Comparison of ENCODE assay signal across 8 cellular contexts in the genomic region with DNA sequence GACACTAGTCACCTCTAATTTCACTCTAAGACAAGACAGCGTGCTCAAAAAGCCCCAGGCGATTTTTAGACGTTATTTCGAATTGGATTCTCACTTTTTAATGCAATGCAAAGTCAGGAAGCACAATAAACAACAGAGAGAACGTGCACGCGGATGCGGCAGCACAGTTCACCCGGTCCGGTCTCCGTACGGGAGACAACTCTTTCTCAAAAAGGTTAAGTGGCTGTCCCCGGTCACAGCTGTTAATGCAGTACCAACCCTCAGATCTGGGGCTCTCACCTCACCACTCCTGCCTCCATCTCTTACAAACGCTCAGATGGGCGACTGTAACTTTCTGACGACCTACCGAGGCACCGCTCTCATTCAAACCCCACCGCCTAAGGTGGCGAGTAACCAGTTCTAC. TPM values are rescaled to one million over a fixed set of nuclear protein-coding genes. Genes with fewer than 3 reads are reported as not detected.
DNase-seq lines count a peak whose midpoint lies in the region; ATAC-seq and TF ChIP-seq lines count a peak whose summit lies in the region.

No MANE protein-coding gene starts in this region.

- in situ Hi-C loops in G401 (cut with HindIII; ENCODE audit: low sequenced_read_pairs): no loop called here

- peak overlapping the region; percentile 71 for H3K27ac ChIP-seq in right cardiac atrium (ENCODE audit: low read length)

- POLR2A ChIA-PET in GM10248 (lab: Yijun Ruan, JAX): interaction anchor here (0.5 to 1.6 kb wide), 5 partner anchors 11 to 224 kb away, joined by 3 to 5 read pairs (median 4); partner anchors contain the start of genes DDOST and SH2D5

- no peaks in the 10 kb centered on the region for H3K27me3 ChIP-seq in right cardiac atrium (ENCODE audit: control insufficient read depth, insufficient read depth)

- CTCF ChIA-PET in GM10248 (lab: Yijun Ruan, JAX): interaction anchor here (0.8 to 3.7 kb wide), 7 partner anchors 12 to 409 kb away, joined by 3 to 13 read pairs (median 4); no protein-coding TSS in a partner anchor

- H3K4me3 ChIP-seq in right cardiac atrium (ENCODE audit: low read length): peak overlapping the region; percentile 98

- WGBS in right cardiac atrium: under 1% methylated on average over 20 of the region's 20 CpGs

- DNase-seq in GM10248 (ENCODE audit: extremely low spot score) (peak; percentile 15), activated T-cell treated with anti-CD3 and anti-CD28 coated beads for 4 hours (peak; percentile 11), right cardiac atrium (no peak), H4 (ENCODE audit: low spot score) (no peak), G401 (ENCODE audit: low spot score) (no peak)
- peak; percentile 15 for DNase-seq in stimulated activated CD8-positive, alpha-beta memory T cell treated with anti-CD3 and anti-CD28 coated beads, Interleukin-15, amount 100 ng/mL, for 1 hour (ENCODE audit: low read depth)
- no peak for DNase-seq in activated CD4-positive, CD25-positive, alpha-beta regulatory T cell (lab: John Stamatoyannopoulos, UW)

- intact Hi-C loops in right cardiac atrium (cut with DNase I): no loop called here

- no peaks in the 10 kb centered on the region for H3K9me3 ChIP-seq in right cardiac atrium (ENCODE audit: control insufficient read depth, low read length)

- no peak for TF ChIP-seq CTCF in GM10248 (IDR thresholded peaks at IDR 0.05; ENCODE audit: control extremely low read depth, extremely low read depth, low read depth, missing control alignments)

- ATAC-seq in HG02571 (IDR thresholded peaks at IDR 0.05; ENCODE audit: unreplicated experiment) (peak; percentile 2), right cardiac atrium (peak in 1 of 2 donors; percentile 9)

- no peaks in the 10 kb centered on the region for H3K4me1 ChIP-seq in right cardiac atrium (ENCODE audit: control insufficient read depth, insufficient read depth, low read length)

RNA-seq across cellular contexts. Expression of gene HP1BP3, which starts 1.2 kb away (rescaled TPM):
- 100 to 1,000 TPM; 134 to 147 (median 141) TPM for total RNA-seq in right cardiac atrium
- polyA plus RNA-seq in right cardiac atrium: 58.1 TPM
- 112 and 163 TPM in 2 replicates for total RNA-seq in H4 (2014; rRNA removed; shearing (Covaris generic))
- total RNA-seq in G401 (2014; rRNA removed; shearing (Covaris generic)): 194 and 276 TPM in 2 replicates

RNA-seq across cellular contexts. Expression of gene SH2D5, which starts 53.4 kb away (rescaled TPM):
- under 1 TPM in 3 of 4 donors, not detected in 1; 0.11 to 0.45 (median 0.18) TPM for total RNA-seq in right cardiac atrium
- 0.11 TPM for polyA plus RNA-seq in right cardiac atrium
- total RNA-seq in H4 (2014; rRNA removed; shearing (Covaris generic)): 0.56 and 0.97 TPM in 2 replicates
- 37.6 and 44.9 TPM in 2 replicates for total RNA-seq in G401 (2014; rRNA removed; shearing (Covaris generic))

Comparison
In these comparisons a context has a peak if more than half of its experiments do, and no peak if none do; other contexts are left out.
1. DNase-seq: peak in GM10248 (single experiment), activated T-cell treated with anti-CD3 and anti-CD28 coated beads for 4 hours (single experiment) and stimulated activated CD8-positive, alpha-beta memory T cell treated with anti-CD3 and anti-CD28 coated beads, Interleukin-15, amount 100 ng/mL, for 1 hour (single experiment); none in right cardiac atrium (0 of 3), activated CD4-positive, CD25-positive, alpha-beta regulatory T cell (0 of 4), H4 (single experiment) and G401 (single experiment).
2. RNA of gene SH2D5, which starts 53.4 kb away (total RNA-seq): 37.6 to 44.9 TPM in G401; 0.56 to 0.97 TPM in H4 and 0.11 to 0.45 TPM in right cardiac atrium; every median in the first group is over 10 times any median in the second.